ENCODE assay signal across 13 cellular contexts in genomic region chrX:48045410-48046311, GRCh38. TPM values are rescaled to one million over a fixed set of nuclear protein-coding genes. Genes with fewer than 3 reads are reported as not detected.
DNase-seq lines count a peak whose midpoint lies in the region; ATAC-seq and TF ChIP-seq lines count a peak whose summit lies in the region.
"Had no signal": no experiment of that assay in that cellular context is flagged by ENCODE, and none has a peak within 500 bp of the region (broad histone marks: within the 10 kb centered on the region; RNA-seq: fewer than 3 reads in every experiment).

No MANE protein-coding gene starts in this region.

- POLR2A ChIA-PET in T-cell (lab: Charles Lee) = no interaction called here

- peaks cover 11% of the 10 kb centered on the region for H3K36me3 Mint-ChIP-seq in T-cell

- 41 to 53% (median 49%) methylated on average over 7 to 8 of the region's 8 CpGs for WGBS in adrenal gland, 4 donors

- CTCF ChIA-PET in T-cell (lab: Charles Lee) = no interaction called here

- H3K27me3 Mint-ChIP-seq in T-cell = peaks cover 0 to 22% of the 10 kb centered on the region in 2 donors

- H3K36me3 ChIP-seq in adrenal gland (replicated peaks in 1 of 2) = no peaks in the 10 kb centered on the region

- H3K4me1 Mint-ChIP-seq in T-cell = no peaks in the 10 kb centered on the region
- H3K4me1 Mint-ChIP-seq: neural crest cell had no signal

- TF ChIP-seq CTCF in adrenal gland (IDR thresholded peaks at IDR 0.05) (no peak), retinal pigment epithelial cell (conservative IDR thresholded peaks at IDR 0.05; ENCODE audit: low read depth, low read length) (no peak)

- H3K27ac Mint-ChIP-seq in T-cell = no peak overlapping the region

- peak overlapping the region in 2 of 5 donors; percentile 53 to 67 for H3K27ac ChIP-seq in adrenal gland

- ATAC-seq in left cardiac atrium (peak; percentile 77 to 83), T-cell (replicated peaks in 1 of 4) (no peak)

- H3K4me3 Mint-ChIP-seq in T-cell = peak overlapping the region in 1 of 3 donors; percentile 6
- H3K4me3 Mint-ChIP-seq: neural crest cell had no signal

- H3K9me3 ChIP-seq in adrenal gland (replicated peaks in 1 of 3) = no peaks in the 10 kb centered on the region

- H3K4me3 ChIP-seq in adrenal gland = no peak overlapping the region
- no peak overlapping the region for H3K4me3 ChIP-seq in retinal pigment epithelial cell (ENCODE audit: low read length)

- no peaks in the 10 kb centered on the region for H3K4me1 ChIP-seq in adrenal gland (replicated peaks in 1 of 2)

- intact Hi-C loops in adrenal gland (cut with DNase I) = no loop called here
- intact Hi-C loops in left cardiac atrium (cut with DNase I) = no loop called here

- peaks cover 7% of the 10 kb centered on the region for H3K27me3 ChIP-seq in adrenal gland

- peak; percentile 15 for DNase-seq in ELR (ENCODE audit: low read depth)
- peak; percentile 23 to 70 (median 45) for DNase-seq in adrenal gland
- DNase-seq in left cardiac atrium = peak; percentile 55
- DNase-seq in retinal pigment epithelial cell (ENCODE audit: low read depth) = peak; percentile 85
- no peak for DNase-seq in NCI-H187 (lab: John Stamatoyannopoulos, UW)
- DNase-seq in T-cell = no peak
- DNase-seq in NK-92 treated with Interleukin-12 subunit alpha and Interleukin-12 subunit beta, amount 100 ng/mL, for 24 hours (lab: John Stamatoyannopoulos, UW) = no peak
- no peak for DNase-seq in DMS 273 treated with DMSO at 0.1 percent for 48 hours (lab: John Stamatoyannopoulos, UW)
- DNase-seq: activated naive CD4-positive, alpha-beta T cell treated with Interleukin-2 at 50 U/mL for 16 hours; DND-41; foreskin melanocyte; NCI-H748 treated with DMSO at 0.1 percent for 48 hours had no signal

- H3K9me3 Mint-ChIP-seq in T-cell = no peaks in the 10 kb centered on the region

- no peak for TF ChIP-seq POLR2A in adrenal gland (IDR thresholded peaks at IDR 0.05)

RNA-seq across cellular contexts. Expression of gene ZNF630, which starts 25.8 kb away (rescaled TPM):
- total RNA-seq in adrenal gland (1 to 10 TPM in 7 of 8 donors, under 1 TPM in 1; 0.74 to 5.5 (median 3.5) TPM), left cardiac atrium (1 to 10 TPM; 1.7 to 2.8 TPM), T-cell (1 to 10 TPM; 2.1 to 3.3 (median 2.7) TPM)
- polyA plus RNA-seq in adrenal gland = 1 to 10 TPM; 3.1 to 3.5 (median 3.1) TPM

RNA-seq across cellular contexts. Expression of gene SPACA5, which starts 38.9 kb away (rescaled TPM):
- total RNA-seq in adrenal gland = not detected
- not detected for polyA plus RNA-seq in adrenal gland
- total RNA-seq in left cardiac atrium = not detected
- total RNA-seq in T-cell = not detected
- total RNA-seq: neural crest cell had no signal

RNA-seq across cellular contexts. Expression of gene ZNF182, which starts 41.9 kb away (rescaled TPM):
- total RNA-seq in adrenal gland = 1 to 10 TPM; 1.9 to 6.2 (median 3.2) TPM
- polyA plus RNA-seq in adrenal gland = 1 to 10 TPM; 5.1 to 7.3 (median 6.5) TPM
- total RNA-seq in left cardiac atrium = 1 to 10 TPM; 2.7 to 2.9 TPM
- 10 to 100 TPM in 3 of 5 donors, 1 to 10 TPM in 2; 7.7 to 13.0 (median 11.4) TPM for total RNA-seq in T-cell

Comparison
In these comparisons a context has a peak if more than half of its experiments do, and no peak if none do; other contexts are left out.
1. DNase-seq: peak in ELR (single experiment), adrenal gland (7 of 7), left cardiac atrium (single experiment) and retinal pigment epithelial cell (single experiment); none in NCI-H187 (0 of 2), T-cell (0 of 34), NK-92 treated with Interleukin-12 subunit alpha and Interleukin-12 subunit beta, amount 100 ng/mL, for 24 hours (single experiment) and DMS 273 treated with DMSO at 0.1 percent for 48 hours (single experiment).
2. ATAC-seq: peak in left cardiac atrium (2 of 2); none in T-cell (0 of 4).